Comparison of ENCODE assay signal across 25 cellular contexts in the genomic region with DNA sequence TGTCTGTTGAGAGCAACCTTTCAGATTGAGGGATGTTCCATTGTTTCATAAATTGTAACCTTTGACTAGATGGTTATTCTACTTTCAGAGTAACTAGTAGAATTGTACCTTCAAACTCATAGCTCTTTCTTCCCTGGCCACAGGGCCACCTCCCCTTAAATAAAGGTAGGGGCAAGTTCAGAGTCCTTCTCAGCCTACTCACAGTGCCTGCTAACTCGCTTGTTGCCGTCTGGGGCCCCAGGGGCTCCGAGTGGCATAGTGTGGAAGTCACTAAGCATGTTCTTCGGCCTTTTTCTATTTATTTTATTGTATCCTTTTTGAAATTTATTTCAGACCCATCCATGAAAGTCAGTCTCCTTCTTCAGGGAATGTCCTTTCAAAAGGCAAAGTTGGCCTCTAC.
"Had no signal": no experiment of that assay in that cellular context is flagged by ENCODE, and none has a peak within 500 bp of the region (broad histone marks: within the 10 kb centered on the region; RNA-seq: fewer than 3 reads in every experiment).

No MANE protein-coding gene starts in this region.

- H3K9me3 ChIP-seq: ascending aorta, body of pancreas, SJCRH30, SK-N-SH had no signal

- H3K36me3 ChIP-seq: ascending aorta, SJCRH30 had no signal

- H3K4me3 ChIP-seq: ascending aorta, body of pancreas, SJCRH30 had no signal

- H3K9me2 ChIP-seq: SK-N-SH had no signal

- H3K27me3 ChIP-seq: ascending aorta, body of pancreas, SJCRH30 had no signal

- DNase-seq: activated CD4-positive, alpha-beta T cell treated with anti-CD3 and anti-CD28 coated beads for 4 hours; activated CD8-positive, alpha-beta memory T cell treated with anti-CD3 and anti-CD28 coated beads, Interleukin-2, amount 10 ng/mL, durations not matched to agents 7 days and 5 days; activated effector memory CD4-positive, alpha-beta T cell treated with anti-CD3 and anti-CD28 coated beads, Interleukin-2, amount 50 U/mL, for 16 hours; activated naive CD4-positive, alpha-beta T cell treated with Interleukin-2 at 50 U/mL for 16 hours; activated naive CD8-positive, alpha-beta T cell treated with anti-CD3 and anti-CD28 coated beads, Interleukin-2, amount 50 U/mL, for 24 hours; activated T-cell treated with anti-CD3 and anti-CD28 coated beads, Interleukin-2, amount 50 U/mL, for 24 hours; amniotic stem cell; body of pancreas; KG1; NCI-H1092; NCI-H1417 treated with DMSO at 0.1 percent for 48 hours; NCI-H1694 treated with DMSO at 0.1 percent for 48 hours; NCI-H2029 treated with DMSO at 0.1 percent for 48 hours; NCI-H446 treated with DMSO at 0.1 percent for 48 hours; NCI-H526; NCI-H82; OCI-M1; Right ventricle myocardium superior; SJCRH30; SK-N-SH; T-helper 1 cell had no signal

- H3K4me2 ChIP-seq: SK-N-SH had no signal

- H3K9ac ChIP-seq: SK-N-SH had no signal

- H3K27ac ChIP-seq: ascending aorta, RWPE1, SJCRH30, VCaP had no signal

- FAIRE-seq: bronchial epithelial cell had no signal

- H3K4me1 ChIP-seq: ascending aorta, body of pancreas, SJCRH30 had no signal
